Comparison of ENCODE assay signal across 9 cellular contexts in the genomic region with DNA sequence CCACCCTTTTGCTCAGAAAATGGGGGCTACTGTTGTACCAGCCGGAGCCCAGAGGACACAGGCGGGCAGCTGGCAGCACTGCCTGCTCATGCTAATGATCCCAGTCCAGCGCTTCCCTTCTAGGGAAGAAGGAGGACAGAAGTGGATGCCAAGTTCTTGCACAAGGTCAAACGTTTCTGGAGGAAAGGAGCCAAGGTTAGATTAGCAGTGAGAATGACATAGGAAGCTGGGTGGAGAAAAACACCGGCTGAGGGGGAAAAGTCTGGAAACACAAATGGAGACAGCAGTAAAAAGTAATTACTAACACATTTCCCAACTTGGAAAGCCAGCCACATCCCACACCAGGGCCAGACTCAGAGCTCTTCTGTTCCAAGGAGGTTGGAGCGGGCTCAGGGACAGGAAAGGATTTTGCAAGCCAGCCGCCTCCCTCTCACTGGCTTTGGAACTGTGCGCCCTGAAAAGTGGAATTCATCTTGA.
DNase-seq lines count a peak whose midpoint lies in the region; ATAC-seq and TF ChIP-seq lines count a peak whose summit lies in the region.
"Had no signal": no experiment of that assay in that cellular context is flagged by ENCODE, and none has a peak within 500 bp of the region (broad histone marks: within the 10 kb centered on the region; RNA-seq: fewer than 3 reads in every experiment).

No MANE protein-coding gene starts in this region.

- H3K36me3 ChIP-seq in SK-N-MC (ENCODE audit: insufficient read depth, low read length): no peaks in the 10 kb centered on the region
- no peaks in the 10 kb centered on the region for H3K36me3 ChIP-seq in transverse colon

- peak overlapping the region; percentile 94 to 100 (median 99) for H3K27ac Mint-ChIP-seq in nephron

- in situ Hi-C loops in transverse colon (cut with MboI; ENCODE audit: low pct_ligation_motif_present in 1 of 4, low pct_unique_long_range_greater_than_20kb in 1 of 4, low sequenced_read_pairs in 3 of 4): no loop called here
- in situ Hi-C loops in KBM-7 (cut with MboI; ENCODE audit: low pct_unique_long_range_greater_than_20kb, low sequenced_read_pairs): no loop called here

- WGBS in transverse colon (ENCODE audit: low coverage in 1 of 2), 2 donors: 13 to 47% methylated on average over 2 to 8 of the region's 8 CpGs

- H3K4me3 ChIP-seq in SK-N-MC: 0 out of 2 replicates have a peak overlapping the region, but pooled peaks have one; percentile 13
- H3K4me3 ChIP-seq in fibroblast of pulmonary artery (replicated peaks; ENCODE audit: low read depth, low read length): peak overlapping the region; percentile 41
- peak overlapping the region in 1 of 4 donors; percentile 13 for H3K4me3 ChIP-seq in transverse colon

- peaks cover 4 to 14% (median 9%) of the 10 kb centered on the region in 4 donors for H3K4me1 ChIP-seq in transverse colon

- intact Hi-C loops in transverse colon (cut with DNase I; ENCODE audit: low total_unique reads): loop anchor here (10.0 kb wide), 1 partner anchor 128 kb away; no protein-coding TSS in a partner anchor

- H3K27me3 Mint-ChIP-seq in nephron (ENCODE audit: low read depth): no peaks in the 10 kb centered on the region

- peaks cover 35% of the 10 kb centered on the region for H3K4me1 Mint-ChIP-seq in nephron

- H3K9me3 Mint-ChIP-seq in nephron: no peaks in the 10 kb centered on the region

- peak overlapping the region; percentile 0 to 72 (median 61) for H3K4me3 Mint-ChIP-seq in nephron

- no peak for ATAC-seq in HG02588 (IDR thresholded peaks at IDR 0.05; ENCODE audit: unreplicated experiment)

- no peak for TF ChIP-seq POLR2A in transverse colon (IDR thresholded peaks at IDR 0.05)

- H3K36me3 Mint-ChIP-seq in nephron (ENCODE audit: low read depth): no peaks in the 10 kb centered on the region

- H3K27ac ChIP-seq in SK-N-MC (no peak overlapping the region), transverse colon (peak overlapping the region; percentile 41 to 83 (median 68))

- TF ChIP-seq EP300 in transverse colon (IDR thresholded peaks at IDR 0.05; ENCODE audit: low read depth): no peak

- H3K9me3 ChIP-seq in SK-N-MC (ENCODE audit: low read depth, low read length) (no peaks in the 10 kb centered on the region), transverse colon (no peaks in the 10 kb centered on the region)

- H3K27me3 ChIP-seq in transverse colon: no peaks in the 10 kb centered on the region

- no peak for TF ChIP-seq CTCF in fibroblast of pulmonary artery (IDR thresholded peaks at IDR 0.05; ENCODE audit: low read length, missing control alignments)
- no peak for TF ChIP-seq CTCF in nephron (IDR thresholded peaks at IDR 0.05; ENCODE audit: unreplicated experiment in 3 of 3)
- TF ChIP-seq CTCF in transverse colon (IDR thresholded peaks at IDR 0.05): no peak

- no peak overlapping the region for H3K9ac ChIP-seq in SK-N-MC (ENCODE audit: insufficient read length)

- DNase-seq in SK-N-MC (ENCODE audit: low read depth, low spot score) (no peak), fibroblast of pulmonary artery (ENCODE audit: low read depth) (peak; percentile 98), transverse colon (peak; percentile 59), NCI-H1105 treated with DMSO at 0.1 percent for 48 hours (lab: John Stamatoyannopoulos, UW) (no peak), KBM-7 (no peak)
- DNase-seq in central memory CD4-positive, alpha-beta T cell: no peak
- DNase-seq: activated T-cell treated with anti-CD3 and anti-CD28 coated beads for 4 hours had no signal

Comparison
In these comparisons a context has a peak if more than half of its experiments do, and no peak if none do; other contexts are left out.
1. DNase-seq: peak in fibroblast of pulmonary artery (single experiment) and transverse colon (single experiment); none in SK-N-MC (single experiment), central memory CD4-positive, alpha-beta T cell (single experiment), NCI-H1105 treated with DMSO at 0.1 percent for 48 hours (single experiment) and KBM-7 (single experiment).